22 cellular contexts compared by ENCODE assay signal in the genomic region with DNA sequence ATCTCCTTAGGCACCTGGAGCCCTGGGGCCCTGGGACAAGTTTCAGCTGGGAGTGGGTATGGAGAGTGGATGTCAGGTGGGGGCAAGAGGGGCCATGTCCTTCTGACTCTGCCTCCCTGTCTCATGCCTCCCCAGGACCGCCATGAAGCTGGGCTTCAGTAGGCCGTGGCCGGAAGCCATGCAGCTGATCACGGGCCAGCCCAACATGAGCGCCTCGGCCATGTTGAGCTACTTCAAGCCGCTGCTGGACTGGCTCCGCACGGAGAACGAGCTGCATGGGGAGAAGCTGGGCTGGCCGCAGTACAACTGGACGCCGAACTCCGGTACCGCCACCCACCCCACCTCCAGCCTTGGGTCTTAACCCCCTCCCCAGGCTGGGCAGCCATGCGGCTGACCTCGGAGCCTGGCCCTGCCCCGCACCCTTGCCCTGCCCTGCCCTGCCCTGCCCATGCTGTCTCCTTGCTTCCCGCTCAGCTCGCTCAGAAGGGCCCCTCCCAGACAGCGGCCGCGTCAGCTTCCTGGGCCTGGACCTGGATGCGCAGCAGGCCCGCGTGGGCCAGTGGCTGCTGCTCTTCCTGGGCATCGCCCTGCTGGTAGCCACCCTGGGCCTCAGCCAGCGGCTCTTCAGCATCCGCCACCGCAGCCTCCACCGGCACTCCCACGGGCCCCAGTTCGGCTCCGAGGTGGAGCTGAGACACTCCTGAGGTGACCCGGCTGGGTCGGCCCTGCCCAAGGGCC. TPM values are rescaled to one million over a fixed set of nuclear protein-coding genes. Genes with fewer than 3 reads are reported as not detected.
"Had no signal": no experiment of that assay in that cellular context is flagged by ENCODE, and none has a peak within 500 bp of the region (broad histone marks: within the 10 kb centered on the region; RNA-seq: fewer than 3 reads in every experiment).

No MANE protein-coding gene starts in this region.

- DNase-seq: caudate nucleus; colonic mucosa; dorsolateral prefrontal cortex; effector CD8-positive, alpha-beta T cell; foreskin melanocyte; left cardiac atrium; left ventricle myocardium superior; mammary epithelial cell; naive thymus-derived CD4-positive, alpha-beta T cell; nephron progenitor cell; sigmoid colon; stimulated activated CD4-positive, alpha-beta T cell treated with anti-CD3 and anti-CD28 coated beads, Interleukin-12 subunit alpha, Interleukin-12 subunit beta, amount 100 ng/mL, for 4 hours; stimulated activated naive CD4-positive, alpha-beta T cell; thyroid gland had no signal

- H3K4me3 ChIP-seq: colonic mucosa, dorsolateral prefrontal cortex, hepatocyte, sigmoid colon, skin epidermis, suprapubic skin, thyroid gland had no signal

- H3K4me1 ChIP-seq: colonic mucosa, sigmoid colon, suprapubic skin, thyroid gland had no signal

- H3K9me3 ChIP-seq: colonic mucosa, neutrophil, sigmoid colon, suprapubic skin, thyroid gland had no signal

- H3K27ac ChIP-seq: colonic mucosa, dorsolateral prefrontal cortex, hepatocyte, neutrophil, sigmoid colon, skin epidermis, suprapubic skin, thyroid gland had no signal

- FAIRE-seq: kidney had no signal

- H3K36me3 ChIP-seq: colonic mucosa, neutrophil, sigmoid colon, suprapubic skin, thyroid gland had no signal

- H3K27me3 ChIP-seq: colonic mucosa, dorsolateral prefrontal cortex, hepatocyte, thyroid gland had no signal

- H3K79me2 ChIP-seq: hepatocyte had no signal

- H3K4me2 ChIP-seq: hepatocyte had no signal

- ATAC-seq: left cardiac atrium; left ventricle myocardium superior; naive thymus-derived CD4-positive, alpha-beta T cell had no signal

- H2AFZ ChIP-seq: hepatocyte had no signal

RNA-seq across cellular contexts. Expression of gene ACE, which starts 20.0 kb away (rescaled TPM):
- polyA plus RNA-seq: naive thymus-derived CD4-positive, alpha-beta T cell had no signal

RNA-seq across cellular contexts. Expression of gene KCNH6, which starts 26.3 kb away (rescaled TPM):
- total RNA-seq: left cardiac atrium; left ventricle myocardium superior; mammary epithelial cell; mesothelial cell of epicardium; naive thymus-derived CD4-positive, alpha-beta T cell; osteocyte; pulmonary artery endothelial cell; sigmoid colon; suprapubic skin had no signal
- polyA plus RNA-seq: hepatocyte; mammary epithelial cell; naive thymus-derived CD4-positive, alpha-beta T cell had no signal
